In genomic region chr1:27832762-27833161, GRCh38 we compare ENCODE assay signal across 13 cellular contexts. TPM values are rescaled to one million over a fixed set of nuclear protein-coding genes. Genes with fewer than 3 reads are reported as not detected.
DNase-seq lines count a peak whose midpoint lies in the region; ATAC-seq and TF ChIP-seq lines count a peak whose summit lies in the region.
"Had no signal": no experiment of that assay in that cellular context is flagged by ENCODE, and none has a peak within 500 bp of the region (broad histone marks: within the 10 kb centered on the region; RNA-seq: fewer than 3 reads in every experiment).

No MANE protein-coding gene starts in this region.

- no peak overlapping the region for H3K4me3 ChIP-seq in aorta (ENCODE audit: low read length in 2 of 2)
- H3K4me3 ChIP-seq: right atrium auricular region had no signal

- no peak overlapping the region for H3K27ac ChIP-seq in aorta (ENCODE audit: low read depth in 1 of 2, low read length in 2 of 2)
- H3K27ac ChIP-seq: right atrium auricular region, SJSA1 had no signal

- no peaks in the 10 kb centered on the region for H3K9me3 ChIP-seq in aorta (ENCODE audit: control insufficient read depth, low read length)
- H3K9me3 ChIP-seq: right atrium auricular region, SJSA1 had no signal

- TF ChIP-seq CTCF in glutamatergic neuron (IDR thresholded peaks at IDR 0.05; ENCODE audit: partially characterized antibody, unreplicated experiment): no peak

- H3K36me3 Mint-ChIP-seq in activated T-helper 1 cell treated with anti-CD3 and anti-CD28 coated beads, Interleukin-12 subunit alpha, Interleukin-12 subunit beta, Interleukin-2, Interleukin-4 antibody, amounts not matched to agents 30 ng/mL and 10 ng/mL and 1 ng/mL, durations not matched to agents 14 hours and 24 hours and 36 hours (ENCODE audit: low read depth): peaks cover 25% of the 10 kb centered on the region
- H3K36me3 Mint-ChIP-seq in glutamatergic neuron (ENCODE audit: unreplicated experiment): no peaks in the 10 kb centered on the region

- H3K36me3 ChIP-seq in aorta (ENCODE audit: control insufficient read depth in 1 of 2, insufficient read depth in 2 of 2, low read length in 1 of 2): no peaks in the 10 kb centered on the region

- peaks cover 17% of the 10 kb centered on the region for H3K4me1 Mint-ChIP-seq in activated T-helper 1 cell treated with anti-CD3 and anti-CD28 coated beads, Interleukin-12 subunit alpha, Interleukin-12 subunit beta, Interleukin-2, Interleukin-4 antibody, amounts not matched to agents 30 ng/mL and 10 ng/mL and 1 ng/mL, durations not matched to agents 14 hours and 24 hours and 36 hours (ENCODE audit: low read depth)
- H3K4me1 Mint-ChIP-seq in glutamatergic neuron (ENCODE audit: low read depth, unreplicated experiment): peaks cover 21% of the 10 kb centered on the region

- H3K4me3 Mint-ChIP-seq in activated T-helper 1 cell treated with anti-CD3 and anti-CD28 coated beads, Interleukin-12 subunit alpha, Interleukin-12 subunit beta, Interleukin-2, Interleukin-4 antibody, amounts not matched to agents 30 ng/mL and 10 ng/mL and 1 ng/mL, durations not matched to agents 14 hours and 24 hours and 36 hours: peak overlapping the region; percentile 30
- H3K4me3 Mint-ChIP-seq in glutamatergic neuron (ENCODE audit: unreplicated experiment): peak overlapping the region; percentile 61

- peak overlapping the region; percentile 29 for H3K27ac Mint-ChIP-seq in activated T-helper 1 cell treated with anti-CD3 and anti-CD28 coated beads, Interleukin-12 subunit alpha, Interleukin-12 subunit beta, Interleukin-2, Interleukin-4 antibody, amounts not matched to agents 30 ng/mL and 10 ng/mL and 1 ng/mL, durations not matched to agents 14 hours and 24 hours and 36 hours
- peak overlapping the region; percentile 17 for H3K27ac Mint-ChIP-seq in glutamatergic neuron (ENCODE audit: unreplicated experiment)

- H3K27me3 ChIP-seq in aorta (ENCODE audit: control insufficient read depth in 1 of 2, insufficient read depth in 2 of 2, low read length in 1 of 2): no peaks in the 10 kb centered on the region
- H3K27me3 ChIP-seq: right atrium auricular region, SJSA1 had no signal

- ATAC-seq in aorta (ENCODE audit: low FRiP score) (no peak), GM21619 (IDR thresholded peaks at IDR 0.05; ENCODE audit: unreplicated experiment) (no peak)
- ATAC-seq: left colon had no signal

- no peaks in the 10 kb centered on the region for H3K9me3 Mint-ChIP-seq in activated T-helper 1 cell treated with anti-CD3 and anti-CD28 coated beads, Interleukin-12 subunit alpha, Interleukin-12 subunit beta, Interleukin-2, Interleukin-4 antibody, amounts not matched to agents 30 ng/mL and 10 ng/mL and 1 ng/mL, durations not matched to agents 14 hours and 24 hours and 36 hours
- peaks cover 4% of the 10 kb centered on the region for H3K9me3 Mint-ChIP-seq in glutamatergic neuron (ENCODE audit: unreplicated experiment)

- peaks cover 0 to 12% of the 10 kb centered on the region in 2 donors for H3K4me1 ChIP-seq in aorta (ENCODE audit: control insufficient read depth in 1 of 2, insufficient read depth in 2 of 2, low read length in 2 of 2)

- intact Hi-C loops in activated T-helper 1 cell treated with anti-CD3 and anti-CD28 coated beads, Interleukin-12 subunit alpha, Interleukin-12 subunit beta, Interleukin-2, Interleukin-4 antibody, amounts not matched to agents 30 ng/mL and 10 ng/mL and 1 ng/mL, durations not matched to agents 14 hours and 24 hours and 36 hours (cut with micrococcal nuclease): loop anchor here (1.0 kb wide), 1 partner anchor 147 kb away; no protein-coding TSS in a partner anchor
- intact Hi-C loops in aorta (cut with DNase I): no loop called here

- DNase-seq in AG08395 (ENCODE audit: low spot score) (peak; percentile 54), GM04504 (ENCODE audit: low read depth) (peak; percentile 20), glutamatergic neuron (no peak), aorta (no peak)
- no peak for DNase-seq in activated T-helper 1 cell treated with anti-CD3 and anti-CD28 coated beads, Interleukin-12 subunit alpha, Interleukin-12 subunit beta, Interleukin-2, Interleukin-4 antibody, amounts not matched to agents 30 ng/mL and 10 ng/mL and 1 ng/mL, durations not matched to agents 14 hours and 24 hours and 36 hours (ENCODE audit: low spot score)
- DNase-seq in stimulated activated CD4-positive, alpha-beta T cell treated with anti-CD3 and anti-CD28 coated beads, Interleukin-2, amount 100 ng/mL, for 48 hours: no peak
- DNase-seq in stimulated activated CD4-positive, alpha-beta T cell treated with anti-CD3 and anti-CD28 coated beads, Interleukin-12 subunit alpha, Interleukin-12 subunit beta, amount 100 ng/mL, for 4 hours: no peak
- DNase-seq: left colon; NCI-H2107; stimulated activated CD8-positive, alpha-beta memory T cell treated with anti-CD3 and anti-CD28 coated beads, Interleukin-4, amount 100 ng/mL, for 48 hours had no signal

- no peaks in the 10 kb centered on the region for H3K27me3 Mint-ChIP-seq in activated T-helper 1 cell treated with anti-CD3 and anti-CD28 coated beads, Interleukin-12 subunit alpha, Interleukin-12 subunit beta, Interleukin-2, Interleukin-4 antibody, amounts not matched to agents 30 ng/mL and 10 ng/mL and 1 ng/mL, durations not matched to agents 14 hours and 24 hours and 36 hours (ENCODE audit: insufficient read depth)
- peaks cover under 1% of the 10 kb centered on the region for H3K27me3 Mint-ChIP-seq in glutamatergic neuron (ENCODE audit: unreplicated experiment)

- 78 to 81% methylated on average over 2 of the region's 2 CpGs for WGBS in aorta, 2 donors

RNA-seq across cellular contexts. Expression of gene PPP1R8, which starts 2.2 kb away (rescaled TPM):
- 84.1 and 88.1 TPM in 2 replicates for total RNA-seq in activated T-helper 1 cell treated with anti-CD3 and anti-CD28 coated beads, Interleukin-12 subunit alpha, Interleukin-12 subunit beta, Interleukin-2, Interleukin-4 antibody, amounts not matched to agents 30 ng/mL and 10 ng/mL and 1 ng/mL, durations not matched to agents 14 hours and 24 hours and 36 hours
- 60.2 TPM for total RNA-seq in glutamatergic neuron (ENCODE audit: unreplicated experiment)
- 10 to 100 TPM; 28.9 to 29.5 TPM for total RNA-seq in aorta
- 10 to 100 TPM; 22.3 to 32.0 TPM for polyA plus RNA-seq in aorta

RNA-seq across cellular contexts. Expression of gene THEMIS2, which starts 39.6 kb away (rescaled TPM):
- 28.7 and 33.5 TPM in 2 replicates for total RNA-seq in activated T-helper 1 cell treated with anti-CD3 and anti-CD28 coated beads, Interleukin-12 subunit alpha, Interleukin-12 subunit beta, Interleukin-2, Interleukin-4 antibody, amounts not matched to agents 30 ng/mL and 10 ng/mL and 1 ng/mL, durations not matched to agents 14 hours and 24 hours and 36 hours
- 4.6 TPM for total RNA-seq in glutamatergic neuron (ENCODE audit: unreplicated experiment)
- 10 to 100 TPM; 30.7 to 36.1 TPM for total RNA-seq in aorta
- polyA plus RNA-seq in aorta: 10 to 100 TPM in 1 of 2 donors, 1 to 10 TPM in 1; 5.3 to 21.7 TPM

RNA-seq across cellular contexts. Expression of gene STX12, which starts 59.7 kb away (rescaled TPM):
- total RNA-seq in activated T-helper 1 cell treated with anti-CD3 and anti-CD28 coated beads, Interleukin-12 subunit alpha, Interleukin-12 subunit beta, Interleukin-2, Interleukin-4 antibody, amounts not matched to agents 30 ng/mL and 10 ng/mL and 1 ng/mL, durations not matched to agents 14 hours and 24 hours and 36 hours: 22.0 and 23.9 TPM in 2 replicates
- total RNA-seq in glutamatergic neuron (ENCODE audit: unreplicated experiment) (47.7 TPM), aorta (10 to 100 TPM; 70.0 to 81.4 TPM)
- 10 to 100 TPM; 37.6 to 43.3 TPM for polyA plus RNA-seq in aorta

Comparison
In these comparisons a context has a peak if more than half of its experiments do, and no peak if none do; other contexts are left out.
1. DNase-seq: peak in AG08395 (single experiment) and GM04504 (single experiment); none in activated T-helper 1 cell treated with anti-CD3 and anti-CD28 coated beads, Interleukin-12 subunit alpha, Interleukin-12 subunit beta, Interleukin-2, Interleukin-4 antibody, amounts not matched to agents 30 ng/mL and 10 ng/mL and 1 ng/mL, durations not matched to agents 14 hours and 24 hours and 36 hours (single experiment), glutamatergic neuron (single experiment), aorta (0 of 2), stimulated activated CD4-positive, alpha-beta T cell treated with anti-CD3 and anti-CD28 coated beads, Interleukin-2, amount 100 ng/mL, for 48 hours (0 of 2) and stimulated activated CD4-positive, alpha-beta T cell treated with anti-CD3 and anti-CD28 coated beads, Interleukin-12 subunit alpha, Interleukin-12 subunit beta, amount 100 ng/mL, for 4 hours (single experiment).